8 cellular contexts compared by ENCODE assay signal in the genomic region with DNA sequence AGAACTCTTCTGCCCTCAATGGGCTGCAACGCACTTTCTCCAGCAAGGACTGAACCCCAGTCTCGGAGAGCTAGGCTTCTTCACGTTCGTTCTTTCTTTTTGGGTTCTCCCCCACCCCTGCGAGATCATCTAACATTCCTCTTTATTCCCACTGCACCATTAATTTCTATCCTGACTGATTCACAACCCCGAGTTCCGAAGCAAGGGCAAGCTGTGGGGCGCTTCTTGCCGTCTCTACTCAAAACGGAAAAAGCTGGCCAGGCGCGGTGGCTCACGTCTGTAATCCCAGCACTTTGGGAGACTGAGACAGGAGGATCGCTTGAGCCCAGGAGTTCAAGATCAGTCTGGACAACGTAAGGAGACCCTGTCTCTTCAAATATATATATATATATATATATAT. TPM values are rescaled to one million over a fixed set of nuclear protein-coding genes. Genes with fewer than 3 reads are reported as not detected.
DNase-seq lines count a peak whose midpoint lies in the region; ATAC-seq and TF ChIP-seq lines count a peak whose summit lies in the region.

No MANE protein-coding gene starts in this region.

- no peak for TF ChIP-seq POLR2A in gastrocnemius medialis (IDR thresholded peaks at IDR 0.05)

- TF ChIP-seq CTCF in GM12875 (IDR thresholded peaks at IDR 0.05; ENCODE audit: borderline replicate concordance, insufficient read depth, low read depth, low read length): no peak
- no peak for TF ChIP-seq CTCF in WERI-Rb-1 (IDR thresholded peaks at IDR 0.05; ENCODE audit: low read depth, low read length)
- TF ChIP-seq CTCF in fibroblast of the aortic adventitia (IDR thresholded peaks at IDR 0.05; ENCODE audit: insufficient read depth, low read length): no peak
- no peak for TF ChIP-seq CTCF in gastrocnemius medialis (IDR thresholded peaks at IDR 0.05 in 4 of 5, conservative IDR thresholded peaks at IDR 0.05 in 1 of 5)

- DNase-seq in WERI-Rb-1 (no peak), fibroblast of the aortic adventitia (ENCODE audit: low read depth) (no peak), gastrocnemius medialis (peak in 1 of 2 donors; percentile 14), cerebellar nuclear complex (lab: John Stamatoyannopoulos, UW) (no peak), NCI-H524 treated with DMSO at 0.1 percent for 48 hours (lab: John Stamatoyannopoulos, UW) (no peak), NCI-H446 treated with DMSO at 0.1 percent for 48 hours (lab: John Stamatoyannopoulos, UW) (no peak)
- no peak for DNase-seq in activated CD4-positive, CD25-positive, alpha-beta regulatory T cell (lab: John Stamatoyannopoulos, UW)

- no peak for ATAC-seq in gastrocnemius medialis

- H3K36me3 ChIP-seq in WERI-Rb-1: no peaks in the 10 kb centered on the region
- no peaks in the 10 kb centered on the region for H3K36me3 ChIP-seq in gastrocnemius medialis

- in situ Hi-C loops in gastrocnemius medialis (cut with MboI; ENCODE audit: low sequenced_read_pairs in 4 of 4): no loop called here

- intact Hi-C loops in gastrocnemius medialis (cut with DNase I; ENCODE audit: low total_unique reads): loop anchor here (1.0 to 10.0 kb wide), 6 partner anchors 151 to 807 kb away; partner anchors contain the start of gene SOX13

- H3K9me3 ChIP-seq in WERI-Rb-1 (ENCODE audit: severe bottlenecking) (no peaks in the 10 kb centered on the region), gastrocnemius medialis (no peaks in the 10 kb centered on the region)

- H3K4me1 ChIP-seq in gastrocnemius medialis: peaks cover 37 to 40% of the 10 kb centered on the region in 2 donors

- H3K27ac ChIP-seq in WERI-Rb-1 (peak overlapping the region; percentile 26), gastrocnemius medialis (peak overlapping the region; percentile 86 to 93 (median 88))

- H3K4me3 ChIP-seq in GM12875 (ENCODE audit: low read depth, low read length) (peak overlapping the region; percentile 71), WERI-Rb-1 (ENCODE audit: low read depth, low read length) (no peak overlapping the region), fibroblast of the aortic adventitia (ENCODE audit: low read depth, low read length) (peak overlapping the region; percentile 77), gastrocnemius medialis (peak overlapping the region; percentile 62 to 70 (median 66))

- H3K27me3 ChIP-seq in WERI-Rb-1 (ENCODE audit: insufficient read depth, low read depth, severe bottlenecking): no peaks in the 10 kb centered on the region
- no peaks in the 10 kb centered on the region for H3K27me3 ChIP-seq in gastrocnemius medialis

RNA-seq across cellular contexts. Expression of gene BTG2, which starts 37.4 kb away (rescaled TPM):
- total RNA-seq in fibroblast of the aortic adventitia (ENCODE audit: low replicate concordance): 16.7 and 18.2 TPM in 2 replicates
- total RNA-seq in gastrocnemius medialis: 100 to 1,000 TPM in 1 of 4 donors, 10 to 100 TPM in 3; 48.0 to 286 (median 74.9) TPM

RNA-seq across cellular contexts. Expression of gene CHIT1, which starts 38.4 kb away (rescaled TPM):
- not detected in 2 replicates for total RNA-seq in fibroblast of the aortic adventitia (ENCODE audit: low replicate concordance)
- under 1 TPM in 1 of 4 donors, not detected in 3; 0.20 TPM for total RNA-seq in gastrocnemius medialis
